Comparison of ENCODE assay signal across 8 cellular contexts in genomic region chr15:41543521-41543870, GRCh38.
DNase-seq lines count a peak whose midpoint lies in the region.

No MANE protein-coding gene starts in this region.

- no peaks in the 10 kb centered on the region for H3K9me3 Mint-ChIP-seq in activated naive CD8-positive, alpha-beta T cell (ENCODE audit: low read depth)

- peak overlapping the region; percentile 99 for H3K9ac ChIP-seq in iPS-20b (ENCODE audit: low read depth, low read length)
- peak overlapping the region; percentile 81 to 99 (median 96) for H3K9ac ChIP-seq in subcutaneous abdominal adipose tissue (ENCODE audit: low read length in 5 of 5)

- H3K27me3 ChIP-seq in iPS-20b (ENCODE audit: insufficient read depth, low read length) (no peaks in the 10 kb centered on the region), subcutaneous abdominal adipose tissue (ENCODE audit: control insufficient read depth in 5 of 5, insufficient read depth in 4 of 5, low read length in 5 of 5) (no peaks in the 10 kb centered on the region)

- H3K27ac Mint-ChIP-seq in activated naive CD8-positive, alpha-beta T cell: peak overlapping the region; percentile 93

- peak overlapping the region; percentile 96 for H3K4me3 Mint-ChIP-seq in activated naive CD8-positive, alpha-beta T cell

- H3K36me3 ChIP-seq in iPS-20b (ENCODE audit: insufficient read depth, low read depth, low read length): no peaks in the 10 kb centered on the region
- no peaks in the 10 kb centered on the region for H3K36me3 ChIP-seq in subcutaneous abdominal adipose tissue (ENCODE audit: control insufficient read depth in 5 of 5, insufficient read depth in 5 of 5, low read length in 5 of 5)

- H3K4me3 ChIP-seq in iPS-20b (ENCODE audit: low read length) (peak overlapping the region; percentile 100), subcutaneous abdominal adipose tissue (ENCODE audit: low read depth in 1 of 5, low read length in 5 of 5) (peak overlapping the region; percentile 81 to 99 (median 98))

- H3K4me1 ChIP-seq in iPS-20b (ENCODE audit: insufficient read depth, low read length) (no peaks in the 10 kb centered on the region), subcutaneous abdominal adipose tissue (ENCODE audit: control insufficient read depth in 5 of 5, insufficient read depth in 5 of 5, low read length in 5 of 5) (peaks cover 0 to 19% (median 12%) of the 10 kb centered on the region in 5 donors)

- peak overlapping the region; percentile 97 for H3K27ac ChIP-seq in iPS-20b (ENCODE audit: low read length)
- H3K27ac ChIP-seq in subcutaneous abdominal adipose tissue (ENCODE audit: low read depth, low read length): peak overlapping the region; percentile 70

- intact Hi-C loops in head of caudate nucleus (cut with DNase I): no loop called here

- H3K9me3 ChIP-seq in iPS-20b (ENCODE audit: insufficient read depth, low read depth, low read length) (no peaks in the 10 kb centered on the region), subcutaneous abdominal adipose tissue (ENCODE audit: control insufficient read depth in 5 of 5, low read length in 5 of 5) (no peaks in the 10 kb centered on the region)

- no peaks in the 10 kb centered on the region for H3K36me3 Mint-ChIP-seq in activated naive CD8-positive, alpha-beta T cell

- DNase-seq in NOMO-1 treated with DMSO at 0.1 percent for 48 hours (lab: John Stamatoyannopoulos, UW; ENCODE audit: unreplicated experiment) (peak; percentile 24), NOMO-1 treated with dmso at 0.1 percent for 144 hours (lab: John Stamatoyannopoulos, UW; ENCODE audit: unreplicated experiment) (no peak), head of caudate nucleus (no peak), midbrain (lab: John Stamatoyannopoulos, UW) (no peak), C1 segment of cervical spinal cord (lab: John Stamatoyannopoulos, UW) (no peak)

- no peaks in the 10 kb centered on the region for H3K27me3 Mint-ChIP-seq in activated naive CD8-positive, alpha-beta T cell

- peaks cover 13% of the 10 kb centered on the region for H3K4me1 Mint-ChIP-seq in activated naive CD8-positive, alpha-beta T cell (ENCODE audit: low read depth)
